In genomic region chr6:13711726-13712484, GRCh38 we compare ENCODE assay signal across 8 cellular contexts. TPM values are rescaled to one million over a fixed set of nuclear protein-coding genes. Genes with fewer than 3 reads are reported as not detected.
DNase-seq lines count a peak whose midpoint lies in the region; FAIRE-seq and TF ChIP-seq lines count a peak whose summit lies in the region.

Gene RANBP9, minus strand, starts transcription at chr6:13711835. Its CDS starts 330 bp downstream, at chr6:13711505.

- peaks cover 41% of the 10 kb centered on the region for H3K4me1 ChIP-seq in Loucy (ENCODE audit: insufficient read depth, low read length, poor library complexity, severe bottlenecking)
- H3K4me1 ChIP-seq in stomach smooth muscle (ENCODE audit: control insufficient read depth, insufficient read depth, low read length), result peaks cover 14% of the 10 kb centered on the region

- no peak for TF ChIP-seq CTCF in Loucy (conservative IDR thresholded peaks at IDR 0.05; ENCODE audit: low read length)
- no peak for TF ChIP-seq CTCF in fibroblast of villous mesenchyme (IDR thresholded peaks at IDR 0.05; ENCODE audit: insufficient read depth, low read depth, low read length)
- TF ChIP-seq CTCF in neural crest cell (conservative IDR thresholded peaks at IDR 0.05), result no peak

- DNase-seq in ELR (ENCODE audit: low read depth), result peak; percentile 91
- peak; percentile 92 for DNase-seq in H54 (ENCODE audit: insufficient read length, low spot score)
- DNase-seq in SHP77 (lab: John Stamatoyannopoulos, UW), result peak; percentile 79 to 95
- peak; percentile 85 for DNase-seq in activated gamma-delta T cell (lab: John Stamatoyannopoulos, UW)
- peak; percentile 93 for DNase-seq in fibroblast of villous mesenchyme (ENCODE audit: low read depth)
- DNase-seq in neural crest cell (ENCODE audit: low read depth, low spot score), result peak; percentile 76

- H2AFZ ChIP-seq in Loucy (ENCODE audit: low read length), result peak within 1 kb of the TSS; percentile 92

- H3K36me3 Mint-ChIP-seq in neural crest cell (ENCODE audit: low read depth), result peaks cover 7% of the 10 kb centered on the region

- no peak for FAIRE-seq in H54 (lab: Jason Lieb, UNC)

- H3K9ac ChIP-seq in Loucy (ENCODE audit: low read depth, low read length, poor library complexity, severe bottlenecking) (peak within 1 kb of the TSS; percentile 90), stomach smooth muscle (ENCODE audit: low read length in 2 of 2) (peak within 1 kb of the TSS; percentile 88 to 93)

- peaks cover 39% of the 10 kb centered on the region for H4K20me1 ChIP-seq in Loucy (ENCODE audit: insufficient read depth, low read length, poor library complexity, severe bottlenecking)

- peaks cover 4% of the 10 kb centered on the region for H3K9me3 Mint-ChIP-seq in neural crest cell

- peaks cover 41% of the 10 kb centered on the region for H3K79me2 ChIP-seq in Loucy (ENCODE audit: insufficient read depth, low read length)

- TF ChIP-seq POLR2A in H54 (IDR thresholded peaks at IDR 0.05; ENCODE audit: low read depth, low read length), result peak; percentile 59

- H3K4me1 Mint-ChIP-seq in neural crest cell, result peaks cover 37% of the 10 kb centered on the region

- H3K27ac ChIP-seq in stomach smooth muscle (ENCODE audit: low read length), result peak within 1 kb of the TSS; percentile 91

- H3K9me3 ChIP-seq in Loucy (ENCODE audit: insufficient read depth, low read depth, low read length) (no peaks in the 10 kb centered on the region), stomach smooth muscle (ENCODE audit: control insufficient read depth in 2 of 2, low read length in 2 of 2) (no peaks in the 10 kb centered on the region)

- H3K36me3 ChIP-seq in Loucy (ENCODE audit: insufficient read depth, low read length) (no peaks in the 10 kb centered on the region), stomach smooth muscle (ENCODE audit: control insufficient read depth in 2 of 2, insufficient read depth in 2 of 2, low read length in 2 of 2) (no peaks in the 10 kb centered on the region)

- peak within 1 kb of the TSS; percentile 90 for H3K27ac Mint-ChIP-seq in neural crest cell (ENCODE audit: unreplicated experiment)

- H3K27me3 ChIP-seq in Loucy (ENCODE audit: insufficient read depth, low read length, poor library complexity, severe bottlenecking), result no peaks in the 10 kb centered on the region
- no peaks in the 10 kb centered on the region for H3K27me3 ChIP-seq in stomach smooth muscle (ENCODE audit: control insufficient read depth in 1 of 2, insufficient read depth in 2 of 2, low read length in 2 of 2)

- H3K4me3 ChIP-seq in Loucy (ENCODE audit: low read length, poor library complexity, severe bottlenecking), result peak within 1 kb of the TSS; percentile 92
- H3K4me3 ChIP-seq in fibroblast of villous mesenchyme (ENCODE audit: low read depth, low read length), result peak within 1 kb of the TSS; percentile 92
- H3K4me3 ChIP-seq in stomach smooth muscle (ENCODE audit: low read length in 2 of 2), result peak within 1 kb of the TSS; percentile 86 to 96

- H3K9me2 ChIP-seq in Loucy (replicated peaks; ENCODE audit: low read depth, low read length), result no peaks in the 10 kb centered on the region

- H3F3A ChIP-seq in Loucy (ENCODE audit: low read depth), result 0 out of 2 replicates have a peak, but pooled peaks cover 3% of the 10 kb centered on the region

- H3K4me3 Mint-ChIP-seq in neural crest cell, result peak within 1 kb of the TSS; percentile 97

- peak within 1 kb of the TSS; percentile 93 for H3K4me2 ChIP-seq in Loucy (ENCODE audit: low read depth, low read length, poor library complexity, severe bottlenecking)

- no peaks in the 10 kb centered on the region for H3K27me3 Mint-ChIP-seq in neural crest cell (ENCODE audit: low read depth)

RNA-seq across cellular contexts. Expression of gene RANBP9, which starts in this region (rescaled TPM):
- total RNA-seq in fibroblast of villous mesenchyme, result 25.5 and 26.4 TPM in 2 replicates
- total RNA-seq in neural crest cell, result 41.2 and 41.5 TPM in 2 replicates

Comparison
In these comparisons a context has a peak if more than half of its experiments do, and no peak if none do; other contexts are left out.
1. Peak in every context shown above with its lines: DNase-seq, H3K4me3 ChIP-seq and H3K27ac ChIP-seq.